In genomic region chr7:108028111-108028510, GRCh38 we compare ENCODE assay signal across 2 cellular contexts.
TF ChIP-seq lines count a peak whose summit lies in the region.

No MANE protein-coding gene starts in this region.

TF ChIP-seq in A549, 52 proteins besides CTCF, POLR2A, EP300 and RAD21 (continued from another document):
- TF ChIP-seq SMC3 (IDR thresholded peaks at IDR 0.05): 0 out of 3 replicates have a peak, but pooled peaks have one; percentile 11
- 0 out of 2 replicates have a peak, but pooled peaks have one; percentile 20 for TF ChIP-seq JUNB (IDR thresholded peaks at IDR 0.05)
- peak in 1 of 2 experiments; percentile 58; a peak in 1 of 5 replicates for TF ChIP-seq JUN (IDR thresholded peaks at IDR 0.05)
- no peak for TF ChIP-seq RNF2 (IDR thresholded peaks at IDR 0.05; ENCODE audit: borderline replicate concordance, low read depth)
- no peak for TF ChIP-seq MAZ (IDR thresholded peaks at IDR 0.05; ENCODE audit: borderline replicate concordance, low read depth, low read length)
- peak; percentile 87 for TF ChIP-seq GATA3 (IDR thresholded peaks at IDR 0.05; ENCODE audit: borderline replicate concordance)
- no peak for TF ChIP-seq FOSL2 (IDR thresholded peaks at IDR 0.05)
- TF ChIP-seq FOSL2 (CRISPR knock-in tag; IDR thresholded peaks at IDR 0.05): peak; percentile 31; the same call in 1 of the 2 replicates
- TF ChIP-seq CEBPB (IDR thresholded peaks at IDR 0.05): peak; percentile 71 to 86
- 0 out of 2 replicates have a peak, but pooled peaks have one; percentile 19 for TF ChIP-seq MAX (IDR thresholded peaks at IDR 0.05)

TF ChIP-seq in liver, 16 proteins besides CTCF, POLR2A, EP300 and RAD21 (continued from another document):
- TF ChIP-seq REST (IDR thresholded peaks at IDR 0.05): no peak
- peak; percentile 98 for TF ChIP-seq FOXA2 (IDR thresholded peaks at IDR 0.05)
- TF ChIP-seq GABPA (IDR thresholded peaks at IDR 0.05 in 1 of 2, conservative IDR thresholded peaks at IDR 0.05 in 1 of 2): peak in 1 of 2 donors; percentile 29
- peak; percentile 47 to 56 for TF ChIP-seq JUND (IDR thresholded peaks at IDR 0.05)
- TF ChIP-seq HNF4A (conservative IDR thresholded peaks at IDR 0.05): peak; percentile 68 to 76
- TF ChIP-seq YY1 (IDR thresholded peaks at IDR 0.05): peak; percentile 27
- peak; percentile 38 for TF ChIP-seq SP1 (IDR thresholded peaks at IDR 0.05)
- no peak for TF ChIP-seq HNF4G (IDR thresholded peaks at IDR 0.05)
TF ChIP-seq in liver: peak in this region for 11.
